7 cellular contexts compared by ENCODE assay signal in the genomic region with DNA sequence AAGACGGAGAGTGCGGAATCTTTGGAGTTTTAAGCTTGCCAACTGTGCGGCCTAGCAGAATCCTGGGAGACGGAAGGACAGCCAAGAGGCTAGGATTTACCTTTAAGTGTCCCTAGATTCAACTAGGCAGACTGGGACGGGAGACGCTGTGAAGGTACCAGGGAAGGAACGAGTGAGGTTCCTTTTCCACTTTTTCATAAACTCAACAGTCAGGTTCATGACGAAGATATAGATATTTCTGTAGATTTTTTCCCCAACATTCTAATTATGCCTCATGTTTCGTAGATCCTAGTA. TPM values are rescaled to one million over a fixed set of nuclear protein-coding genes. Genes with fewer than 3 reads are reported as not detected.
A peak's percentile ranks its signal among the peaks of the same experiment; 100 is the strongest.
DNase-seq lines count a peak whose midpoint lies in the region; ATAC-seq and TF ChIP-seq lines count a peak whose summit lies in the region.

No MANE protein-coding gene starts in this region.

- POLR2A ChIA-PET in WTC11 (lab: Charles Lee): interaction anchor here (0.5 to 1.0 kb wide), 3 partner anchors 9 to 114 kb away, joined by 3 to 6 read pairs (median 5); no protein-coding TSS in a partner anchor

- ATAC-seq in WTC11: peak; percentile 1; the same call in 1 of the 2 replicates
- peak; percentile 23 for ATAC-seq in left ventricle myocardium superior
- no peak for ATAC-seq in HG02642 (IDR thresholded peaks at IDR 0.05; ENCODE audit: poor library complexity, unreplicated experiment)

- WGBS in spleen, 5 donors: 0 to 1% (median 0%) methylated on average over 9 of the region's 9 CpGs

- intact Hi-C loops in left ventricle myocardium superior (cut with micrococcal nuclease): no loop called here
- intact Hi-C loops in spleen (cut with DNase I; ENCODE audit: low total_unique reads): loop anchor here (10.0 kb wide), 1 partner anchor 69 kb away; a partner anchor contains a TSS

- H3K27me3 ChIP-seq in spleen (replicated peaks in 1 of 7): no peaks in the 10 kb centered on the region

- TF ChIP-seq CTCF in HFF-Myc (IDR thresholded peaks at IDR 0.05; ENCODE audit: low read depth, low read length, missing control alignments) (no peak), WTC11 (IDR thresholded peaks at IDR 0.05) (no peak), spleen (IDR thresholded peaks at IDR 0.05 in 8 of 11, conservative IDR thresholded peaks at IDR 0.05 in 3 of 11) (no peak)

- CTCF ChIA-PET in WTC11 (lab: Charles Lee): no interaction called here

- no peaks in the 10 kb centered on the region for H3K27me3 Mint-ChIP-seq in WTC11 (ENCODE audit: low read depth)

- peak overlapping the region; percentile 99 for H3K27ac Mint-ChIP-seq in WTC11

- TF ChIP-seq POLR2A in spleen (IDR thresholded peaks at IDR 0.05): no peak

- no peaks in the 10 kb centered on the region for H3K9me3 ChIP-seq in spleen

- H3K27ac ChIP-seq in spleen: peak overlapping the region; percentile 99 to 100 (median 100)

- no peaks in the 10 kb centered on the region for H3K9me3 Mint-ChIP-seq in WTC11

- DNase-seq in HFF-Myc (ENCODE audit: extremely low read depth, low read depth) (no peak), WTC11 (ENCODE audit: low spot score) (no peak), left ventricle myocardium superior (no peak), spleen (no peak), D341Med (ENCODE audit: low spot score) (no peak), AML-193 (lab: John Stamatoyannopoulos, UW) (no peak)

- H3K4me3 ChIP-seq in HFF-Myc (replicated peaks; ENCODE audit: low read depth, low read length): peak overlapping the region; percentile 61
- peak overlapping the region; percentile 65 to 89 (median 80) for H3K4me3 ChIP-seq in spleen

- H3K36me3 ChIP-seq in spleen: peaks cover 0 to 26% (median 1%) of the 10 kb centered on the region in 6 donors

- peaks cover 38% of the 10 kb centered on the region for H3K36me3 Mint-ChIP-seq in WTC11

- H3K4me1 Mint-ChIP-seq in WTC11: peaks cover 42% of the 10 kb centered on the region

- H3K4me1 ChIP-seq in spleen: peaks cover 22 to 76% (median 54%) of the 10 kb centered on the region in 6 donors

- H3K4me3 Mint-ChIP-seq in WTC11: peak overlapping the region; percentile 98

TF ChIP-seq in WTC11, 78 proteins besides CTCF, POLR2A, EP300 and RAD21:
- TF ChIP-seq EMX1 (CRISPR knock-in tag; IDR thresholded peaks at IDR 0.05): peak; percentile 18; the same call in 1 of the 2 replicates
- TF ChIP-seq KAT7 (CRISPR knock-in tag; IDR thresholded peaks at IDR 0.05; ENCODE audit: borderline replicate concordance): no peak
TF ChIP-seq in WTC11: peak in this region for 1.

RNA-seq across cellular contexts. Expression of a gene that starts 0.6 kb away (rescaled TPM):
- total RNA-seq in WTC11 (2021) (23.3 to 28.9 TPM (median 25.0 TPM) in 3 replicates), left ventricle myocardium superior (10.8 TPM), spleen (10 to 100 TPM; 19.2 to 36.9 (median 23.7) TPM)
- polyA plus RNA-seq in spleen: 10 to 100 TPM in 1 of 3 donors, 1 to 10 TPM in 2; 7.7 to 10.1 (median 9.5) TPM
